In the genomic region with DNA sequence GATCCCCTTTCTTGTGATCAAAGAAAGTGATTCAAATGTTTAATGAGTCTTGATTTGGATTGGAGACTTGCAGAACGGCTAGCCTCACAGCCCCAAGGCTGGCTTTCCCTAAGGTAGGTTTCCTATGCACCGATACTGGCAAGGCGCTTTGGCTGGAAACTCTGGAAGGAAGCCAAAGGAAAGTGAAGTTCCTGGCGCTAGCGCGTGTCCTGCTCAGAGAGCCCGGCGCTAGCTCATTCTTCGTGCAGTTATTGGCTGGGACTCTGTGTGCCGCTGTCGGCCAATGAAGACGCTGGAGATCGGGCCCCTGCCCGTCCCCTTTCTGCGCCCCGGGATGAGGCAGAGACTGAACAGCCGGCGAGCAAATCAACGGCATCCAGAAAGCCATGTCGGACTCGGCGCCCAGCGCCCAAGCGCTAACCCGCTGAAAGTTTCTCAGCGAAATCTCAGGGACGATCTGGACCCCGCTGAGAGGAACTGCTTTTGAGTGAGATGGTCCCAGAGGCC, we compare ENCODE assay signal across 8 cellular contexts. TPM values are rescaled to one million over a fixed set of nuclear protein-coding genes. Genes with fewer than 3 reads are reported as not detected.
A peak's percentile ranks its signal among the peaks of the same experiment; 100 is the strongest.
DNase-seq lines count a peak whose midpoint lies in the region; ATAC-seq and TF ChIP-seq lines count a peak whose summit lies in the region.

A gene (plus strand): TSS at position 342 of the 507 bp plus-strand sequence. CDS start 151 bp downstream, at position 493.

- H3F3A ChIP-seq in GM23338 (replicated peaks; ENCODE audit: low read depth) (0 out of 2 replicates have a peak, but pooled peaks cover 4% of the 10 kb centered on the region), PC-3 (ENCODE audit: low read length, unreplicated experiment) (no peaks in the 10 kb centered on the region)

- H3K79me2 ChIP-seq in GM23338 (replicated peaks; ENCODE audit: insufficient read depth) (no peaks in the 10 kb centered on the region; the same call in none of the 2 replicates), hepatocyte (peaks cover 38% of the 10 kb centered on the region), PC-3 (ENCODE audit: low read length) (no peaks in the 10 kb centered on the region)

- no peaks in the 10 kb centered on the region for H3K36me3 ChIP-seq in GM06990 (ENCODE audit: control insufficient read depth, insufficient read depth, low read length)
- H3K36me3 ChIP-seq in GM23338 (ENCODE audit: insufficient read depth), result no peaks in the 10 kb centered on the region
- H3K36me3 ChIP-seq in RWPE2 (ENCODE audit: low read depth), result 0 out of 2 replicates have a peak, but pooled peaks cover 4% of the 10 kb centered on the region
- H3K36me3 ChIP-seq in hepatocyte (replicated peaks; ENCODE audit: insufficient read depth, low read depth), result no peaks in the 10 kb centered on the region
- H3K36me3 ChIP-seq in PC-3 (ENCODE audit: low read depth, low read length), result no peaks in the 10 kb centered on the region; the same call in 1 of the 2 replicates

- POLR2A ChIA-PET in PC-3 (lab: Charles Lee; ENCODE audit: unreplicated experiment), result no interaction called here

- peak; percentile 95 for ATAC-seq in GM23338
- ATAC-seq in RWPE2 (ENCODE audit: low read depth), result peak; percentile 96
- ATAC-seq in PC-3, result no peak

- H3K4me3 Mint-ChIP-seq in GM23338, result peak within 1 kb of the TSS; percentile 92
- peak within 1 kb of the TSS; percentile 92 for H3K4me3 Mint-ChIP-seq in progenitor cell of endocrine pancreas (ENCODE audit: low read depth)

- H2AFZ ChIP-seq in GM23338 (peak within 1 kb of the TSS; percentile 89), hepatocyte (peak within 1 kb of the TSS; percentile 60), PC-3 (ENCODE audit: low read length) (no peak within 1 kb of the TSS)

- intact Hi-C loops in PC-3 (cut with micrococcal nuclease), result no loop called here

- DNase-seq in GM06990 (ENCODE audit: extremely low read depth, insufficient read length) (peak; percentile 81), GM23338 (ENCODE audit: low spot score) (peak; percentile 95), Kasumi-1 (lab: John Stamatoyannopoulos, UW) (peak; percentile 88), RWPE2 (ENCODE audit: low spot score) (peak; percentile 95), astrocyte of the spinal cord (ENCODE audit: low read depth, low spot score) (peak; percentile 97), hepatocyte (ENCODE audit: low spot score) (peak; percentile 93), progenitor cell of endocrine pancreas (ENCODE audit: low spot score, unreplicated experiment) (peak; percentile 65), PC-3 (no peak)

- H3K27me3 ChIP-seq in GM06990 (replicated peaks; ENCODE audit: control insufficient read depth, insufficient read depth, low read length) (no peaks in the 10 kb centered on the region), GM23338 (ENCODE audit: insufficient read depth) (peaks cover 39% of the 10 kb centered on the region), RWPE2 (ENCODE audit: insufficient read depth, poor library complexity, severe bottlenecking) (no peaks in the 10 kb centered on the region), hepatocyte (no peaks in the 10 kb centered on the region), PC-3 (ENCODE audit: low read length) (no peaks in the 10 kb centered on the region)

- in situ Hi-C loops in astrocyte of the spinal cord (cut with HindIII; ENCODE audit: low sequenced_read_pairs), result no loop called here

- H3K9me3 Mint-ChIP-seq in GM23338, result peaks cover 26% of the 10 kb centered on the region
- H3K9me3 Mint-ChIP-seq in progenitor cell of endocrine pancreas (ENCODE audit: low read depth), result peaks cover 6% of the 10 kb centered on the region

- H3K27ac ChIP-seq in GM23338 (ENCODE audit: low read depth) (no peak within 1 kb of the TSS), RWPE2 (ENCODE audit: poor library complexity, severe bottlenecking) (peak within 1 kb of the TSS; percentile 55), hepatocyte (peak within 1 kb of the TSS; percentile 84), PC-3 (ENCODE audit: low read length) (no peak within 1 kb of the TSS)

- BruUV-seq in PC-3 (replicated peaks; lab: Mats Ljungman, UMichigan), result no TSS peak

- H3K4me2 ChIP-seq in GM23338, result peak within 1 kb of the TSS; percentile 83
- peak within 1 kb of the TSS; percentile 82 for H3K4me2 ChIP-seq in hepatocyte
- no peak within 1 kb of the TSS for H3K4me2 ChIP-seq in PC-3 (ENCODE audit: low read length)

- peak within 1 kb of the TSS; percentile 82 for H3K4me3 ChIP-seq in GM06990 (replicated peaks; ENCODE audit: low read depth, low read length)
- peak within 1 kb of the TSS; percentile 66 for H3K4me3 ChIP-seq in GM23338
- H3K4me3 ChIP-seq in RWPE2 (ENCODE audit: severe bottlenecking), result peak within 1 kb of the TSS; percentile 40
- H3K4me3 ChIP-seq in astrocyte of the spinal cord (ENCODE audit: low read depth, low read length), result peak within 1 kb of the TSS; percentile 61
- H3K4me3 ChIP-seq in hepatocyte, result peak within 1 kb of the TSS; percentile 47
- no peak within 1 kb of the TSS for H3K4me3 ChIP-seq in PC-3 (ENCODE audit: low read length)

- CTCF ChIA-PET in PC-3 (lab: Charles Lee), result no interaction called here

- TF ChIP-seq CTCF in GM06990 (IDR thresholded peaks at IDR 0.05; ENCODE audit: insufficient read depth, low read length, poor library complexity, severe bottlenecking) (peak; percentile 53), GM23338 (conservative IDR thresholded peaks at IDR 0.05; ENCODE audit: low read depth in 2 of 2) (peak in 1 of 2 experiments; percentile 59; a peak in 2 of 4 replicates), RWPE2 (IDR thresholded peaks at IDR 0.05; ENCODE audit: poor library complexity, severe bottlenecking) (peak; percentile 86), astrocyte of the spinal cord (IDR thresholded peaks at IDR 0.05; ENCODE audit: low read depth, low read length) (peak; percentile 43), hepatocyte (IDR thresholded peaks at IDR 0.05; ENCODE audit: poor library complexity) (peak; percentile 38), progenitor cell of endocrine pancreas (IDR thresholded peaks at IDR 0.05; ENCODE audit: unreplicated experiment) (no peak), PC-3 (conservative IDR thresholded peaks at IDR 0.05; ENCODE audit: low read depth, low read length) (no peak)

- no peak within 1 kb of the TSS; the same call in 1 of the 2 replicates for H3K27ac Mint-ChIP-seq in GM23338
- H3K27ac Mint-ChIP-seq in progenitor cell of endocrine pancreas, result peak within 1 kb of the TSS; percentile 95

- peaks cover 27% of the 10 kb centered on the region for H3K27me3 Mint-ChIP-seq in GM23338 (ENCODE audit: insufficient read depth, low read depth, poor library complexity)
- peaks cover 35% of the 10 kb centered on the region for H3K27me3 Mint-ChIP-seq in progenitor cell of endocrine pancreas

- H3K9me3 ChIP-seq in RWPE2 (ENCODE audit: severe bottlenecking) (peaks cover 3% of the 10 kb centered on the region), hepatocyte (ENCODE audit: low read depth) (no peaks in the 10 kb centered on the region), PC-3 (ENCODE audit: low read length) (no peaks in the 10 kb centered on the region)

- H3K36me3 Mint-ChIP-seq in GM23338 (ENCODE audit: low read depth) (peaks cover 26% of the 10 kb centered on the region), progenitor cell of endocrine pancreas (ENCODE audit: insufficient read depth) (peaks cover 8% of the 10 kb centered on the region)

- peaks cover 19% of the 10 kb centered on the region for H4K20me1 ChIP-seq in GM23338 (replicated peaks; ENCODE audit: insufficient read depth)
- H4K20me1 ChIP-seq in hepatocyte (ENCODE audit: insufficient read depth, poor library complexity, severe bottlenecking), result no peaks in the 10 kb centered on the region
- H4K20me1 ChIP-seq in PC-3 (ENCODE audit: low read length), result no peaks in the 10 kb centered on the region

- no peaks in the 10 kb centered on the region; the same call in 1 of the 2 replicates for H3K4me1 ChIP-seq in GM23338 (ENCODE audit: insufficient read depth)
- H3K4me1 ChIP-seq in RWPE2 (ENCODE audit: insufficient read depth, poor library complexity, severe bottlenecking), result no peaks in the 10 kb centered on the region
- H3K4me1 ChIP-seq in hepatocyte (ENCODE audit: insufficient read depth), result peaks cover 5% of the 10 kb centered on the region
- H3K4me1 ChIP-seq in PC-3 (ENCODE audit: insufficient read depth, low read length), result no peaks in the 10 kb centered on the region

- H3K9ac ChIP-seq in PC-3 (ENCODE audit: low read length), result no peak within 1 kb of the TSS

- WGBS in hepatocyte (ENCODE audit: low lambda C conversion rate, missing lambda C conversion rate), result 3% methylated on average over 28 of the region's 28 CpGs

- peaks cover 21% of the 10 kb centered on the region for H3K4me1 Mint-ChIP-seq in GM23338
- peaks cover 7% of the 10 kb centered on the region for H3K4me1 Mint-ChIP-seq in progenitor cell of endocrine pancreas (ENCODE audit: low read depth)

- H3K9me2 ChIP-seq in GM23338 (ENCODE audit: insufficient read depth), result no peaks in the 10 kb centered on the region
- no peaks in the 10 kb centered on the region for H3K9me2 ChIP-seq in hepatocyte (replicated peaks; ENCODE audit: insufficient read depth)
- no peaks in the 10 kb centered on the region for H3K9me2 ChIP-seq in PC-3 (replicated peaks; ENCODE audit: low read length)

TF ChIP-seq in GM23338, 12 proteins besides CTCF, POLR2A, EP300 and RAD21 (continues in another document):
- TF ChIP-seq JUNB (IDR thresholded peaks at IDR 0.05; ENCODE audit: unreplicated experiment), result no peak
- TF ChIP-seq NANOG (IDR thresholded peaks at IDR 0.05; ENCODE audit: borderline replicate concordance), result no peak
- TF ChIP-seq, protein P1, sequence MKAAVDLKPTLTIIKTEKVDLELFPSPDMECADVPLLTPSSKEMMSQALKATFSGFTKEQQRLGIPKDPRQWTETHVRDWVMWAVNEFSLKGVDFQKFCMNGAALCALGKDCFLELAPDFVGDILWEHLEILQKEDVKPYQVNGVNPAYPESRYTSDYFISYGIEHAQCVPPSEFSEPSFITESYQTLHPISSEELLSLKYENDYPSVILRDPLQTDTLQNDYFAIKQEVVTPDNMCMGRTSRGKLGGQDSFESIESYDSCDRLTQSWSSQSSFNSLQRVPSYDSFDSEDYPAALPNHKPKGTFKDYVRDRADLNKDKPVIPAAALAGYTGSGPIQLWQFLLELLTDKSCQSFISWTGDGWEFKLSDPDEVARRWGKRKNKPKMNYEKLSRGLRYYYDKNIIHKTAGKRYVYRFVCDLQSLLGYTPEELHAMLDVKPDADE (IDR thresholded peaks at IDR 0.05), result no peak

RNA-seq across cellular contexts. Expression of the gene that starts here (rescaled TPM):
- total RNA-seq in GM23338 (2014; rRNA removed; shearing (Covaris generic)), result 12.9 and 13.3 TPM in 2 replicates
- polyA plus RNA-seq in GM23338 (2016; fragmentation: Nextera tagmentation; extraction: Ambion mirVana), result 13.8 and 14.4 TPM in 2 replicates
- 16.9 and 18.9 TPM in 2 replicates for total RNA-seq in hepatocyte
- polyA plus RNA-seq in hepatocyte, result 35.8 and 40.8 TPM in 2 replicates
- 25.8 and 29.7 TPM in 2 replicates for total RNA-seq in progenitor cell of endocrine pancreas
- total RNA-seq in PC-3 (2014; rRNA removed), result 0.35 and 2.1 TPM in 2 replicates

Comparison
In these comparisons a context has a peak if more than half of its experiments do, and no peak if none do; other contexts are left out.
1. CTCF ChIP-seq: peak in GM06990 (single experiment), RWPE2 (single experiment), astrocyte of the spinal cord (single experiment) and hepatocyte (single experiment); none in progenitor cell of endocrine pancreas (single experiment) and PC-3 (single experiment).
2. H3K27ac ChIP-seq: peak in RWPE2 (single experiment) and hepatocyte (single experiment); none in GM23338 (single experiment) and PC-3 (single experiment).